In genomic region chr16:49437344-49437743, GRCh38 we compare ENCODE assay signal across 29 cellular contexts.
DNase-seq lines count a peak whose midpoint lies in the region; ATAC-seq and TF ChIP-seq lines count a peak whose summit lies in the region.
"Had no signal": no experiment of that assay in that cellular context is flagged by ENCODE, and none has a peak within 500 bp of the region (broad histone marks: within the 10 kb centered on the region; RNA-seq: fewer than 3 reads in every experiment).

No MANE protein-coding gene starts in this region.

- H3K27me3 Mint-ChIP-seq in glutamatergic neuron (ENCODE audit: unreplicated experiment), result peaks cover 8% of the 10 kb centered on the region

- peaks cover 39% of the 10 kb centered on the region for H3K27me3 ChIP-seq in RWPE2 (ENCODE audit: insufficient read depth, poor library complexity, severe bottlenecking)
- H3K27me3 ChIP-seq in brain microvascular endothelial cell (replicated peaks), result peaks cover 2% of the 10 kb centered on the region

- ATAC-seq in RWPE2 (ENCODE audit: low read depth) (no peak), GM19035 (IDR thresholded peaks at IDR 0.05; ENCODE audit: unreplicated experiment) (no peak)
- ATAC-seq: CD8-positive, alpha-beta T cell had no signal

- no peak overlapping the region for H3K4me3 Mint-ChIP-seq in glutamatergic neuron (ENCODE audit: unreplicated experiment)
- H3K4me3 Mint-ChIP-seq: B cell; CD8-positive, alpha-beta T cell; HFFc6; IgD-negative memory B cell had no signal

- peaks cover 24% of the 10 kb centered on the region for H3K4me1 Mint-ChIP-seq in glutamatergic neuron (ENCODE audit: low read depth, unreplicated experiment)

- peak; percentile 12 for TF ChIP-seq CTCF in GM12864 (IDR thresholded peaks at IDR 0.05; ENCODE audit: low read depth, low read length, missing control alignments)
- TF ChIP-seq CTCF in RWPE2 (IDR thresholded peaks at IDR 0.05; ENCODE audit: poor library complexity, severe bottlenecking), result no peak
- TF ChIP-seq CTCF in glutamatergic neuron (IDR thresholded peaks at IDR 0.05; ENCODE audit: partially characterized antibody, unreplicated experiment), result no peak
- TF ChIP-seq CTCF in brain microvascular endothelial cell (IDR thresholded peaks at IDR 0.05; ENCODE audit: low read depth, low read length, missing control alignments), result no peak

- DNase-seq in DMS 273 (lab: John Stamatoyannopoulos, UW; ENCODE audit: unreplicated experiment) (peak; percentile 18), DMS 273 treated with DMSO at 0.1 percent for 48 hours (lab: John Stamatoyannopoulos, UW) (no peak), GM12864 (ENCODE audit: low read depth) (no peak), RWPE2 (ENCODE audit: low spot score) (peak; percentile 8), glutamatergic neuron (peak; percentile 1), NCI-H2227 (lab: John Stamatoyannopoulos, UW; ENCODE audit: unreplicated experiment) (no peak), brain microvascular endothelial cell (no peak)
- DNase-seq: CD8-positive, alpha-beta T cell; DMS79 treated with DMSO at 0.1 percent for 48 hours; GF-D8; HFFc6; NCI-H1048; NCI-H1417 treated with DMSO at 0.1 percent for 48 hours; NCI-H1694 treated with DMSO at 0.1 percent for 48 hours; NCI-H2081 treated with DMSO at 0.1 percent for 48 hours; NCI-H2171; NCI-H345; NCI-H510A treated with DMSO at 0.1 percent for 48 hours; SIG-M5 had no signal

- H3K4me3 ChIP-seq in GM12864 (ENCODE audit: low read depth, low read length) (no peak overlapping the region), RWPE2 (ENCODE audit: severe bottlenecking) (no peak overlapping the region), brain microvascular endothelial cell (ENCODE audit: low read depth, low read length) (no peak overlapping the region)
- H3K4me3 ChIP-seq: HAP-1, SK-N-MC had no signal

- H3K36me3 ChIP-seq in RWPE2 (ENCODE audit: low read depth) (no peaks in the 10 kb centered on the region), brain microvascular endothelial cell (replicated peaks) (no peaks in the 10 kb centered on the region)
- H3K36me3 ChIP-seq: HAP-1 had no signal

- no peaks in the 10 kb centered on the region for H3K36me3 Mint-ChIP-seq in glutamatergic neuron (ENCODE audit: unreplicated experiment)
- H3K36me3 Mint-ChIP-seq: CD8-positive, alpha-beta T cell; IgD-negative memory B cell had no signal

- H3K9me3 Mint-ChIP-seq in glutamatergic neuron (ENCODE audit: unreplicated experiment), result peaks cover 4% of the 10 kb centered on the region
- H3K9me3 Mint-ChIP-seq: CD8-positive, alpha-beta T cell; IgD-negative memory B cell had no signal

- in situ Hi-C loops in brain microvascular endothelial cell (cut with HindIII; ENCODE audit: low pct_ligation_motif_present, low sequenced_read_pairs), result no loop called here

- H3K4me1 ChIP-seq in RWPE2 (ENCODE audit: insufficient read depth, poor library complexity, severe bottlenecking), result no peaks in the 10 kb centered on the region
- H3K4me1 ChIP-seq: Caco-2, HAP-1 had no signal

- no peak overlapping the region for H3K27ac Mint-ChIP-seq in glutamatergic neuron (ENCODE audit: unreplicated experiment)
- H3K27ac Mint-ChIP-seq: B cell; CD8-positive, alpha-beta T cell; HFFc6; IgD-negative memory B cell had no signal

- H3K9me3 ChIP-seq in RWPE2 (ENCODE audit: severe bottlenecking), result no peaks in the 10 kb centered on the region
- H3K9me3 ChIP-seq: Caco-2, HAP-1 had no signal

- no peak overlapping the region for H3K27ac ChIP-seq in RWPE2 (ENCODE audit: poor library complexity, severe bottlenecking)
- H3K27ac ChIP-seq in brain microvascular endothelial cell, result no peak overlapping the region
- H3K27ac ChIP-seq: 22Rv1, C4-2B, KMS-11, RWPE1, SK-N-MC had no signal

Comparison
In these comparisons a context has a peak if more than half of its experiments do, and no peak if none do; other contexts are left out.
1. DNase-seq: peak in DMS 273 (single experiment), RWPE2 (single experiment) and glutamatergic neuron (single experiment); none in DMS 273 treated with DMSO at 0.1 percent for 48 hours (single experiment), GM12864 (single experiment), NCI-H2227 (single experiment) and brain microvascular endothelial cell (single experiment).